ENCODE assay signal across 8 cellular contexts in genomic region chr21:44338971-44339910, GRCh38. TPM values are rescaled to one million over a fixed set of nuclear protein-coding genes. Genes with fewer than 3 reads are reported as not detected.
A peak's percentile ranks its signal among the peaks of the same experiment; 100 is the strongest.
DNase-seq lines count a peak whose midpoint lies in the region; ATAC-seq and TF ChIP-seq lines count a peak whose summit lies in the region.

TSS of gene CFAP410 (minus strand) at chr21:44339390. CDS start at chr21:44339194, 196 bp downstream.

- peaks cover 39% of the 10 kb centered on the region for H3K4me1 ChIP-seq in Caco-2
- H3K4me1 ChIP-seq in mesenchymal stem cell (ENCODE audit: control insufficient read depth, insufficient read depth, low read depth, low read length): peaks cover 4% of the 10 kb centered on the region

- peak within 1 kb of the TSS; percentile 83 for H3K27ac ChIP-seq in mesenchymal stem cell (ENCODE audit: low read length, poor library complexity, severe bottlenecking)

- H3K9me3 ChIP-seq in Caco-2 (no peaks in the 10 kb centered on the region), mesenchymal stem cell (ENCODE audit: control insufficient read depth, low read length) (no peaks in the 10 kb centered on the region)

- H3K36me3 ChIP-seq in Caco-2 (ENCODE audit: control insufficient read depth, insufficient read depth, low read length): peaks cover 3% of the 10 kb centered on the region
- H3K36me3 ChIP-seq in mesenchymal stem cell (ENCODE audit: control insufficient read depth in 1 of 2, insufficient read depth in 2 of 2, low read depth in 1 of 2, low read length in 2 of 2): peaks cover 22 to 24% of the 10 kb centered on the region in 2 experiments

- WGBS in mesenchymal stem cell: 3% methylated on average over 69 of the region's 90 CpGs

- BruUV-seq in Caco-2 (replicated peaks; lab: Mats Ljungman, UMichigan): no TSS peak

- peak within 1 kb of the TSS; percentile 98 for H4K91ac ChIP-seq in mesenchymal stem cell (ENCODE audit: low read length)

- CTCF ChIA-PET in Caco-2 (lab: Charles Lee): interaction anchor here (0.9 to 1.3 kb wide), 3 partner anchors 30 to 141 kb away, joined by 4 to 8 read pairs (median 4); no protein-coding TSS in a partner anchor

- H3K79me1 ChIP-seq in mesenchymal stem cell (replicated peaks; ENCODE audit: low read length, poor library complexity, severe bottlenecking): peaks cover 4% of the 10 kb centered on the region

- intact Hi-C loops in Caco-2 (cut with micrococcal nuclease; ENCODE audit: unreplicated experiment): loop anchor here (2.0 to 10.0 kb wide), 2 partner anchors 144 to 536 kb away; partner anchors contain the start of gene PTTG1IP

- no peaks in the 10 kb centered on the region for H3K27me3 Mint-ChIP-seq in Caco-2 (ENCODE audit: insufficient read depth, unreplicated experiment)
- no peaks in the 10 kb centered on the region for H3K27me3 Mint-ChIP-seq in effector memory CD8-positive, alpha-beta T cell

- DNase-seq in Caco-2: peak; percentile 94 to 96
- peak in 75 of 76 experiments; percentile 49 to 98 (median 94) for DNase-seq in HUDEP-2 (lab: John Stamatoyannopoulos, UW; ENCODE audit: unreplicated experiment in 76 of 76)
- DNase-seq in NOMO-1 treated with dmso at 0.1 percent for 144 hours (lab: John Stamatoyannopoulos, UW; ENCODE audit: unreplicated experiment): peak; percentile 92
- peak; percentile 85 to 92 (median 89) for DNase-seq in activated CD8-positive, alpha-beta memory T cell treated with anti-CD3 and anti-CD28 coated beads for 48 hours (ENCODE audit: low read depth in 2 of 3, low spot score in 2 of 3)
- peak; percentile 92 to 96 (median 95) for DNase-seq in effector memory CD8-positive, alpha-beta T cell
- peak; percentile 95 for DNase-seq in mesenchymal stem cell
- peak; percentile 88 for DNase-seq in stimulated activated CD8-positive, alpha-beta memory T cell treated with anti-CD3 and anti-CD28 coated beads, Interleukin-12 subunit alpha, Interleukin-12 subunit beta, amount 100 ng/mL, for 24 hours (ENCODE audit: extremely low read depth)

- peak within 1 kb of the TSS; percentile 98 to 99 for H3K4ac ChIP-seq in mesenchymal stem cell (ENCODE audit: low read depth in 1 of 2, low read length in 2 of 2)

- H2BK5ac ChIP-seq in mesenchymal stem cell (ENCODE audit: low read depth, low read length, poor library complexity, severe bottlenecking): peak within 1 kb of the TSS; percentile 90

- peak within 1 kb of the TSS; percentile 41 for H2AK5ac ChIP-seq in mesenchymal stem cell (ENCODE audit: low read length, severe bottlenecking)

- peak within 1 kb of the TSS; percentile 16 to 100 for H3K14ac ChIP-seq in mesenchymal stem cell (ENCODE audit: low read length in 2 of 2)

- peak within 1 kb of the TSS; percentile 94 to 100 for H3K18ac ChIP-seq in mesenchymal stem cell (ENCODE audit: low read depth in 1 of 2, low read length in 2 of 2)

- POLR2A ChIA-PET in Caco-2 (lab: Charles Lee): interaction anchor here (0.5 to 1.5 kb wide), 8 partner anchors 13 to 484 kb away, joined by 3 to 14 read pairs (median 7); partner anchors contain the start of gene UBE2G2

- H3K36me3 Mint-ChIP-seq in Caco-2 (ENCODE audit: insufficient read depth, unreplicated experiment): peaks cover 46% of the 10 kb centered on the region
- H3K36me3 Mint-ChIP-seq in effector memory CD8-positive, alpha-beta T cell (ENCODE audit: insufficient read depth): peaks cover 45% of the 10 kb centered on the region

- H2BK15ac ChIP-seq in mesenchymal stem cell (ENCODE audit: low read depth, poor library complexity, severe bottlenecking): peak within 1 kb of the TSS; percentile 99

- TF ChIP-seq CTCF in Caco-2 (IDR thresholded peaks at IDR 0.05; ENCODE audit: insufficient read depth in 1 of 2, low read depth in 1 of 2, low read length in 1 of 2, severe bottlenecking in 1 of 2, unreplicated experiment in 1 of 2): no peak

- H3K27ac Mint-ChIP-seq in Caco-2 (ENCODE audit: unreplicated experiment): peak within 1 kb of the TSS; percentile 97
- H3K27ac Mint-ChIP-seq in effector memory CD8-positive, alpha-beta T cell: peak within 1 kb of the TSS; percentile 98 to 99

- H3K9ac ChIP-seq in mesenchymal stem cell (ENCODE audit: low read length): peak within 1 kb of the TSS; percentile 99

- H3K23ac ChIP-seq in mesenchymal stem cell (ENCODE audit: low read length in 2 of 2): peak within 1 kb of the TSS in 1 of 2 experiments; percentile 78

- H3K4me1 Mint-ChIP-seq in Caco-2 (ENCODE audit: low read depth, unreplicated experiment): peaks cover 41% of the 10 kb centered on the region
- peaks cover 11 to 17% of the 10 kb centered on the region in 2 donors for H3K4me1 Mint-ChIP-seq in effector memory CD8-positive, alpha-beta T cell (ENCODE audit: low read depth in 2 of 2)

- H3K27me3 ChIP-seq in Caco-2 (replicated peaks; ENCODE audit: control insufficient read depth, insufficient read depth, low read length) (no peaks in the 10 kb centered on the region), mesenchymal stem cell (ENCODE audit: control insufficient read depth in 1 of 2, insufficient read depth in 1 of 2, low read length in 2 of 2) (no peaks in the 10 kb centered on the region)

- H3K9me3 Mint-ChIP-seq in Caco-2 (ENCODE audit: unreplicated experiment): no peaks in the 10 kb centered on the region
- no peaks in the 10 kb centered on the region for H3K9me3 Mint-ChIP-seq in effector memory CD8-positive, alpha-beta T cell

- peak within 1 kb of the TSS; percentile 92 for H2BK120ac ChIP-seq in mesenchymal stem cell (ENCODE audit: low read depth, low read length)

- peak within 1 kb of the TSS in 1 of 2 experiments; percentile 93 for H2BK12ac ChIP-seq in mesenchymal stem cell (ENCODE audit: low read length in 2 of 2)

- H2AFZ ChIP-seq in mesenchymal stem cell (ENCODE audit: low read depth, low read length): peak within 1 kb of the TSS; percentile 100

- H3K4me3 ChIP-seq in Caco-2 (ENCODE audit: low read depth, low read length) (peak within 1 kb of the TSS; percentile 95), mesenchymal stem cell (ENCODE audit: insufficient read depth in 1 of 2, low read depth in 1 of 2, low read length in 2 of 2) (peak within 1 kb of the TSS; percentile 98 to 99)

- ATAC-seq in GM21390 (IDR thresholded peaks at IDR 0.05; ENCODE audit: unreplicated experiment): peak; percentile 78
- ATAC-seq in effector memory CD8-positive, alpha-beta T cell (replicated peaks): peak; percentile 87

- peak within 1 kb of the TSS; percentile 100 for H4K8ac ChIP-seq in mesenchymal stem cell (ENCODE audit: low read length)

- peak within 1 kb of the TSS; percentile 97 for H3K4me2 ChIP-seq in mesenchymal stem cell (ENCODE audit: low read length, poor library complexity, severe bottlenecking)

- H3K4me3 Mint-ChIP-seq in Caco-2 (ENCODE audit: unreplicated experiment): peak within 1 kb of the TSS; percentile 91
- peak within 1 kb of the TSS; percentile 93 to 97 for H3K4me3 Mint-ChIP-seq in effector memory CD8-positive, alpha-beta T cell

RNA-seq across cellular contexts. Expression of gene CFAP410, which starts in this region (rescaled TPM):
- 16.5 and 20.1 TPM in 2 replicates for total RNA-seq in Caco-2 (2022)
- 10.7 TPM for polyA plus RNA-seq in mesenchymal stem cell (2013, experiment 1 of 2)
- polyA plus RNA-seq in mesenchymal stem cell (2013, experiment 2 of 2): 9.1 TPM

Comparison
In these comparisons a context has a peak if more than half of its experiments do, and no peak if none do; other contexts are left out.
1. Peak in every context shown above with its lines: DNase-seq, ATAC-seq, H3K4me3 ChIP-seq and H3K27ac ChIP-seq.